Comparison of ENCODE assay signal across 20 cellular contexts in the genomic region with DNA sequence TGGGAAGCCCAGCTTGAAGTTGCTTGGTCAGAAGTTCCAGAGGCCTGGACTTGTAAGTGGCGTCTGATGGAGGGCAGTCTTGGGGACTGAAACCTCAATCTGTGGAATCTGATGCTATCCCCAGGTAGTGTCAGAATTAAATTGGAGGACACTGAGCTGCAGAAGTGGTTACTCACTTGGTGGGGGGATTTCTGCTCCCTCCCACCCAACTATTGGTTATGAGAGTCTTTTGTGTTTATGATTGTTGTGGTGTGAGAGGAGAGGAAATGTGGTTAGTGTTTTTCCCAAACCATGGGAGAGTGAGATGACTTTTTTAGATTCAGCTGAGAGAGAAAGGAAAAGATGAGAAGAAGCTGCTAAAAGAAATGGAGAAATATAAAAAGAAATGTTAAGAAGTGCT.
"Had no signal": no experiment of that assay in that cellular context is flagged by ENCODE, and none has a peak within 500 bp of the region (broad histone marks: within the 10 kb centered on the region; RNA-seq: fewer than 3 reads in every experiment).

No MANE protein-coding gene starts in this region.

- H3K4me1 ChIP-seq: thyroid gland had no signal

- DNase-seq: cortex of kidney; dorsolateral prefrontal cortex; effector CD8-positive, alpha-beta T cell; foreskin melanocyte; head of caudate nucleus; kidney glomerular epithelial cell; mesendoderm; naive B cell; posterior cingulate gyrus; spleen; stimulated activated CD4-positive, alpha-beta T cell treated with anti-CD3 and anti-CD28 coated beads, Interleukin-15, amount 100 ng/mL, for 24 hours; stimulated activated CD4-positive, alpha-beta T cell treated with anti-CD3 and anti-CD28 coated beads, Interleukin-1b, Interleukin-23, amount 100 ng/mL, for 48 hours; stimulated activated CD4-positive, alpha-beta T cell treated with anti-CD3 and anti-CD28 coated beads, Interleukin-4, amount 100 ng/mL, for 24 hours; stimulated activated naive B cell treated with anti-CD40 and anti-IgM and Interleukin-4, amounts not matched to agents 10 μg/mL and 1 μg/mL and 100 μg/mL, for 72 hours; thyroid gland had no signal

- H3K36me3 ChIP-seq: spleen, suprapubic skin, thyroid gland had no signal

- H3K9me3 ChIP-seq: suprapubic skin, thyroid gland had no signal

- H3K27me3 ChIP-seq: dorsolateral prefrontal cortex, hepatocyte, spleen, suprapubic skin, thyroid gland had no signal

- H3K27ac Mint-ChIP-seq: nephron; stimulated activated naive B cell treated with anti-CD40 and anti-IgM and Interleukin-4, amounts not matched to agents 10 μg/mL and 1 μg/mL and 100 μg/mL, for 72 hours; type B pancreatic cell had no signal

- H3K27ac ChIP-seq: dorsolateral prefrontal cortex, hepatocyte, spleen, suprapubic skin, thyroid gland had no signal

- ATAC-seq: sciatic nerve; stimulated activated naive B cell treated with anti-CD40 and anti-IgM and Interleukin-4, amounts not matched to agents 10 μg/mL and 1 μg/mL and 100 μg/mL, for 72 hours had no signal

- H3K4me3 Mint-ChIP-seq: naive B cell; nephron; stimulated activated naive B cell treated with anti-CD40 and anti-IgM and Interleukin-4, amounts not matched to agents 10 μg/mL and 1 μg/mL and 100 μg/mL, for 72 hours; type B pancreatic cell had no signal

- H3K4me3 ChIP-seq: dorsolateral prefrontal cortex, hepatocyte, spleen, suprapubic skin, thyroid gland had no signal

- H3K36me3 Mint-ChIP-seq: type B pancreatic cell had no signal
